In the genomic region with DNA sequence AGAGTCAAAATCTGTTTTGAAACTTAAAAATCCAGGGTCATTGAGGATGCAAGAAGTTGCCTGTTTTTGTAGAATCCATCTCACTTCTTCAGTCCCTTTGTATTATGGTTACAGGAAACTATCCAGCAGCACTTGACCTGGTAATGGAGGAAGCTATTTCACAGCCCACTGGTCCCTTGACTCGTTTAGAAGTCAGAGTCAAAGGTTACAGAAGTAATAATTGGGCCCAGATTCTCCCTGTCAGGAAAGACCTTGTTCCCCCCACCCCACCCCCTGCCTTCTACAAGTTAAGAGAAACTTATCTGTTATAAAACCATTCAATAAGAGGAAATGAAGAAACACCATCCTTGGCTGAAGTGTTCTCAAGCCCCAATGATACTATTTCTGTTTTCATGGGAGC, we compare ENCODE assay signal across 23 cellular contexts.
DNase-seq lines count a peak whose midpoint lies in the region; ATAC-seq and TF ChIP-seq lines count a peak whose summit lies in the region.
"Had no signal": no experiment of that assay in that cellular context is flagged by ENCODE, and none has a peak within 500 bp of the region (broad histone marks: within the 10 kb centered on the region; RNA-seq: fewer than 3 reads in every experiment).

No MANE protein-coding gene starts in this region.

- no peak for TF ChIP-seq POLR2A in gastroesophageal sphincter (IDR thresholded peaks at IDR 0.05)

- H3K4me3 ChIP-seq in BLaER1: no peak overlapping the region
- H3K4me3 ChIP-seq in mesodermal cell (ENCODE audit: extremely low read depth, insufficient read depth, low read length, poor library complexity, severe bottlenecking): no peak overlapping the region
- no peak overlapping the region for H3K4me3 ChIP-seq in gastroesophageal sphincter
- H3K4me3 ChIP-seq: GM12878, lower lobe of right lung, psoas muscle, tibial nerve had no signal

- H4K20me1 ChIP-seq in BLaER1: no peaks in the 10 kb centered on the region

- H3K36me3 ChIP-seq in BLaER1: peaks cover 15% of the 10 kb centered on the region
- H3K36me3 ChIP-seq in mesodermal cell (ENCODE audit: control insufficient read depth, insufficient read depth, low read length): peaks cover 3% of the 10 kb centered on the region
- H3K36me3 ChIP-seq in gastroesophageal sphincter: peaks cover 0 to 7% of the 10 kb centered on the region in 2 donors
- H3K36me3 ChIP-seq: lower lobe of right lung, neutrophil had no signal

- H3K4me2 ChIP-seq in BLaER1: peak overlapping the region; percentile 66
- H3K4me2 ChIP-seq: KMS-11 had no signal

- H3K27me3 ChIP-seq in BLaER1 (no peaks in the 10 kb centered on the region), gastroesophageal sphincter (no peaks in the 10 kb centered on the region)
- H3K27me3 ChIP-seq: neutrophil, tibial nerve had no signal

- peaks cover 6% of the 10 kb centered on the region; the same call in 1 of the 2 replicates for H3K9me3 ChIP-seq in BLaER1
- no peaks in the 10 kb centered on the region for H3K9me3 ChIP-seq in mesodermal cell (ENCODE audit: control insufficient read depth, low read length)
- no peaks in the 10 kb centered on the region for H3K9me3 ChIP-seq in gastroesophageal sphincter
- H3K9me3 ChIP-seq: lower lobe of right lung, neutrophil, psoas muscle, tibial nerve had no signal

- no peak for TF ChIP-seq CTCF in gastroesophageal sphincter (IDR thresholded peaks at IDR 0.05)

- no peak for ATAC-seq in gastroesophageal sphincter
- ATAC-seq: activated CD8-positive, alpha-beta memory T cell treated with anti-CD3 and anti-CD28 coated beads, Interleukin-2, amount 10 ng/mL, durations not matched to agents 7 days and 5 days; psoas muscle had no signal

- H3K4me1 ChIP-seq in BLaER1 (peaks cover 58% of the 10 kb centered on the region), mesodermal cell (ENCODE audit: control insufficient read depth, insufficient read depth, low read length, poor library complexity, severe bottlenecking) (peaks cover 22% of the 10 kb centered on the region), gastroesophageal sphincter (peaks cover 8 to 34% (median 22%) of the 10 kb centered on the region in 3 donors)

- H3K9ac ChIP-seq in BLaER1: no peak overlapping the region
- H3K9ac ChIP-seq: KMS-11 had no signal

- intact Hi-C loops in cardiac septum (cut with DNase I): loop anchor here (5.0 to 10.0 kb wide), 2 partner anchors 85 to 142 kb away; partner anchors contain the start of gene LRP4

- TF ChIP-seq EP300 in gastroesophageal sphincter (IDR thresholded peaks at IDR 0.05): no peak

- H3K27ac ChIP-seq in BLaER1: peak overlapping the region; percentile 24; the same call in 1 of the 2 replicates
- peak overlapping the region; percentile 68 for H3K27ac ChIP-seq in mesodermal cell (ENCODE audit: low read depth, low read length, severe bottlenecking)
- H3K27ac ChIP-seq in gastroesophageal sphincter: peak overlapping the region in 1 of 4 donors; percentile 9
- H3K27ac ChIP-seq: KMS-11, lower lobe of right lung, neutrophil, psoas muscle, tibial nerve had no signal

- WGBS in mesodermal cell (ENCODE audit: insufficient coverage in 2 of 2), 2 experiments: no CpG with 5 or more reads among the region's 1 CpG
- 8 to 14% methylated on average over 1 of the region's 1 CpG for WGBS in gastroesophageal sphincter (ENCODE audit: low coverage in 1 of 2), 2 donors

- DNase-seq in GF-D8 (lab: John Stamatoyannopoulos, UW): peak; percentile 1
- peak; percentile 48 for DNase-seq in OCI-M1 (lab: John Stamatoyannopoulos, UW)
- no peak for DNase-seq in activated CD4-positive, alpha-beta T cell treated with anti-CD3 and anti-CD28 coated beads for 1 hour
- DNase-seq in cardiac septum (ENCODE audit: low spot score): no peak
- DNase-seq: activated CD4-positive, alpha-beta T cell treated with anti-CD3 and anti-CD28 coated beads, Interleukin-2, amount 10 ng/mL, durations not matched to agents 24 days and 14 days; activated CD8-positive, alpha-beta memory T cell treated with anti-CD3 and anti-CD28 coated beads, Interleukin-2, amount 10 ng/mL, durations not matched to agents 7 days and 5 days; effector CD8-positive, alpha-beta T cell; HFFc6; islet precursor cell; lower lobe of right lung; NCI-H2107; NCI-H510A; psoas muscle; SIG-M5; stimulated activated CD4-positive, alpha-beta T cell treated with anti-CD3 and anti-CD28 coated beads, Interleukin-4, amount 100 ng/mL, for 1 hour; stimulated activated naive CD4-positive, alpha-beta T cell treated with Interleukin-2 at 50 U/mL for 16 hours had no signal

Comparison
In these comparisons a context has a peak if more than half of its experiments do, and no peak if none do; other contexts are left out.
1. DNase-seq: peak in GF-D8 (single experiment) and OCI-M1 (single experiment); none in activated CD4-positive, alpha-beta T cell treated with anti-CD3 and anti-CD28 coated beads for 1 hour (single experiment) and cardiac septum (single experiment).